ENCODE assay signal across 15 cellular contexts in the genomic region with DNA sequence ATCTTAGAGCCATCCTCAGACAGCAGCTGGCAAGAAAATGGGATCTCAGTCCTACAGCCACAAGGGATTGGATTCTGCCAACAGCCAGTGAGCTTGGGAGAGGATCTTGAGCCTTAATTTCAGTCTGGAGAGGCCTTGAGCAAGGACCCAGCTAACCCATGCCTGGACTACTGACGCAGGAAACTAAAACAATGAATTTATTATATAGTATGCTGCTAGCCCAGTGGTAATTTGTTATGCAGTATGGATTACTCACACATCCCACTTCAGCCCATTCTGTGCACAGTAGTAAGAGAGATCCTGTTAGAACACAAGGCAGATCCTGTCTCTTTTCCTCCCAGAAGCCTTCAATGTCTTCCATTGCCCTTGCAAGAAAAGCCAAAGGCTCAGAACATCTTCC. TPM values are rescaled to one million over a fixed set of nuclear protein-coding genes. Genes with fewer than 3 reads are reported as not detected.
A peak's percentile ranks its signal among the peaks of the same experiment; 100 is the strongest.
DNase-seq lines count a peak whose midpoint lies in the region; ATAC-seq and TF ChIP-seq lines count a peak whose summit lies in the region.
"Had no signal": no experiment of that assay in that cellular context is flagged by ENCODE, and none has a peak within 500 bp of the region (broad histone marks: within the 10 kb centered on the region; RNA-seq: fewer than 3 reads in every experiment).

No MANE protein-coding gene starts in this region.

- peaks cover 18% of the 10 kb centered on the region for H3K4me1 ChIP-seq in left ventricle myocardium inferior

- ATAC-seq in HG03460 (IDR thresholded peaks at IDR 0.05; ENCODE audit: unreplicated experiment) = no peak
- ATAC-seq: GM12878 had no signal

- no peaks in the 10 kb centered on the region for H3K36me3 ChIP-seq in left ventricle myocardium inferior

- peaks cover 4% of the 10 kb centered on the region for H3K9me3 ChIP-seq in left ventricle myocardium inferior (replicated peaks)
- H3K9me3 ChIP-seq: Caco-2 had no signal

- no peak for TF ChIP-seq CTCF in left ventricle myocardium inferior (IDR thresholded peaks at IDR 0.05; ENCODE audit: borderline replicate concordance)

- in situ Hi-C loops in SK-MEL-5 (cut with HindIII; ENCODE audit: low pct_unique_long_range_greater_than_20kb, low sequenced_read_pairs) = no loop called here

- no peaks in the 10 kb centered on the region for H3K27me3 ChIP-seq in left ventricle myocardium inferior (ENCODE audit: low read depth)

- peak; percentile 8 for DNase-seq in ELR (ENCODE audit: low read depth)
- DNase-seq in HT1080 (ENCODE audit: low read depth) = peak; percentile 65
- DNase-seq in SK-MEL-5 (ENCODE audit: low read depth, low spot score) = peak; percentile 83
- no peak for DNase-seq in left ventricle myocardium inferior
- no peak for DNase-seq in NOMO-1 treated with DMSO at 0.1 percent for 48 hours (lab: John Stamatoyannopoulos, UW; ENCODE audit: unreplicated experiment)
- DNase-seq: C1 segment of cervical spinal cord; Caco-2; CD4-positive, alpha-beta memory T cell; DMS153; DND-41; GDM1; H7; HCEC 1CT had no signal

- H3K27ac ChIP-seq in left ventricle myocardium inferior (replicated peaks) = no peak overlapping the region

- intact Hi-C loops in left ventricle myocardium inferior (cut with micrococcal nuclease) = no loop called here

- no peak overlapping the region for H3K4me3 ChIP-seq in left ventricle myocardium inferior
- H3K4me3 ChIP-seq: GM12878 had no signal

RNA-seq across cellular contexts. Expression of a gene that starts 27.4 kb away (rescaled TPM):
- 44.5 and 53.5 TPM in 2 replicates for total RNA-seq in HT1080 (2014; rRNA removed; shearing (Covaris generic))
- 61.4 and 66.8 TPM in 2 replicates for polyA plus RNA-seq in HT1080 (2015; cell fraction: cytosol; rRNA removed)
- 12.4 and 19.9 TPM in 2 replicates for polyA plus RNA-seq in HT1080 (2015; cell fraction: nucleus; rRNA removed)
- 50.4 and 64.8 TPM in 2 replicates for total RNA-seq in SK-MEL-5 (2014; rRNA removed; shearing (Covaris generic))
- polyA plus RNA-seq in SK-MEL-5 (2015; cell fraction: cytosol; rRNA removed) = 27.6 and 31.2 TPM in 2 replicates
- 13.0 and 25.2 TPM in 2 replicates for polyA plus RNA-seq in SK-MEL-5 (2015; cell fraction: nucleus; rRNA removed)
- total RNA-seq in left ventricle myocardium inferior = 45.4 TPM

Comparison
In these comparisons a context has a peak if more than half of its experiments do, and no peak if none do; other contexts are left out.
1. DNase-seq: peak in ELR (single experiment), HT1080 (single experiment) and SK-MEL-5 (single experiment); none in left ventricle myocardium inferior (single experiment) and NOMO-1 treated with DMSO at 0.1 percent for 48 hours (single experiment).